In the genomic region with DNA sequence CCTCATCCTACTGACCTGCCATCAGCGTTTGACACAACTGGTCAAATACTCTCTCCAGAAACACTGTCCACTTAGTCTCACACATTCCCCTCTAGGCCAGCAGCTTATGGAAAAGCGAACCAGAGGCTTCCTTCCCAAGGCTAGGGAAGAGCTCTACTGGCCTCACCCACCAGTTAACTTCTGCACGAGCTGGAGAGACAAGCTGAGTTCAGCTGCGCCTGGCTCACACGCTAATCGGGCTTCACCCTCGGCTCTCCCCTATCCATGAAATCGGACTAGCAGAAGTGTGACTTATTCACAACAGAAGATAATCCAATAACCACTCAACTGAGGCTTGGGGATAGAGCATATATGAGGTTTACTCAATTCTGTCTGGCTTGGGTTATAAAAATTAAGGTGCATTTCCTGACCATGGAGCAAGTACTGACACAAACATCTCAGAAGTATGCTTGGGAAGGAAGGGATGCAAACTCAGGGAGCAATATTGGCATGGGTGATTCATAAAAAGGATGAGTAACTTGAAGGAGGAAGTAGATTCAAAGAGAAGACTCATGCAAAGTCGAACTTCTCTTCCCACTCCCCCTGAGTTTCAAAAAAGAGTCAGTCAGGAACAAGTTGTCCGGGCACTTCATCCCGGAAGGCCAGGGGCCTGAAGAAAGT, we compare ENCODE assay signal across 11 cellular contexts.
DNase-seq lines count a peak whose midpoint lies in the region; ATAC-seq and TF ChIP-seq lines count a peak whose summit lies in the region.
"Had no signal": no experiment of that assay in that cellular context is flagged by ENCODE, and none has a peak within 500 bp of the region (broad histone marks: within the 10 kb centered on the region; RNA-seq: fewer than 3 reads in every experiment).

No MANE protein-coding gene starts in this region.

- H3K27ac ChIP-seq in RWPE2 (ENCODE audit: poor library complexity, severe bottlenecking), result peak overlapping the region; percentile 80
- peak overlapping the region; percentile 53 for H3K27ac ChIP-seq in fibroblast of lung (ENCODE audit: insufficient read depth, low read length)
- H3K27ac ChIP-seq in coronary artery, result no peak overlapping the region
- no peak overlapping the region for H3K27ac ChIP-seq in CD8-positive, alpha-beta memory T cell (ENCODE audit: low read depth, low read length)
- H3K27ac ChIP-seq: 22Rv1 had no signal

- H3K4me1 ChIP-seq in RWPE2 (ENCODE audit: insufficient read depth, poor library complexity, severe bottlenecking), result peaks cover 47% of the 10 kb centered on the region
- peaks cover 10% of the 10 kb centered on the region for H3K4me1 ChIP-seq in fibroblast of lung (ENCODE audit: control insufficient read depth, extremely low read depth, insufficient read depth, low read length)
- H3K4me1 ChIP-seq in skeletal muscle satellite cell (ENCODE audit: control insufficient read depth, insufficient read depth, low read length), result peaks cover 44% of the 10 kb centered on the region
- H3K4me1 ChIP-seq in CD8-positive, alpha-beta memory T cell (ENCODE audit: insufficient read depth, low read length), result no peaks in the 10 kb centered on the region

- H3K4me2 ChIP-seq in fibroblast of lung (ENCODE audit: extremely low read depth, insufficient read depth, low read length), result no peak overlapping the region
- peak overlapping the region; percentile 73 for H3K4me2 ChIP-seq in skeletal muscle satellite cell (ENCODE audit: low read length)

- H3K4me1 Mint-ChIP-seq in CD8-positive, alpha-beta memory T cell, result peaks cover 17 to 30% (median 18%) of the 10 kb centered on the region in 3 donors

- DNase-seq in NOMO-1 (lab: John Stamatoyannopoulos, UW; ENCODE audit: unreplicated experiment in 2 of 2) (peak; percentile 16 to 71), NOMO-1 treated with dmso at 0.1 percent for 144 hours (lab: John Stamatoyannopoulos, UW; ENCODE audit: unreplicated experiment) (no peak), RWPE2 (ENCODE audit: low spot score) (no peak), fibroblast of lung (ENCODE audit: low read depth in 2 of 2) (peak; percentile 29 to 88), coronary artery (ENCODE audit: low spot score) (no peak), NK-92 (lab: John Stamatoyannopoulos, UW; ENCODE audit: unreplicated experiment) (no peak)
- no peak for DNase-seq in CD8-positive, alpha-beta memory T cell
- DNase-seq: activated CD4-positive, CD25-positive, alpha-beta regulatory T cell; nucleus accumbens had no signal

- CTCF ChIA-PET in CD8-positive, alpha-beta memory T cell (lab: Charles Lee), result no interaction called here

- H3K9me3 ChIP-seq in RWPE2 (ENCODE audit: severe bottlenecking), result no peaks in the 10 kb centered on the region
- no peaks in the 10 kb centered on the region for H3K9me3 ChIP-seq in fibroblast of lung (ENCODE audit: control insufficient read depth, insufficient read depth, low read depth, low read length)
- H3K9me3 ChIP-seq in skeletal muscle satellite cell (replicated peaks; ENCODE audit: low read length), result no peaks in the 10 kb centered on the region
- H3K9me3 ChIP-seq in CD8-positive, alpha-beta memory T cell (ENCODE audit: low read length), result no peaks in the 10 kb centered on the region

- no peaks in the 10 kb centered on the region for H4K20me1 ChIP-seq in fibroblast of lung (ENCODE audit: control insufficient read depth, extremely low read depth, insufficient read depth, low read length)

- H3K9me3 Mint-ChIP-seq in CD8-positive, alpha-beta memory T cell, result no peaks in the 10 kb centered on the region

- H3K36me3 ChIP-seq in RWPE2 (ENCODE audit: low read depth) (no peaks in the 10 kb centered on the region), fibroblast of lung (ENCODE audit: control insufficient read depth, insufficient read depth, low read length) (no peaks in the 10 kb centered on the region), skeletal muscle satellite cell (ENCODE audit: insufficient read depth, low read length) (no peaks in the 10 kb centered on the region)
- no peaks in the 10 kb centered on the region for H3K36me3 ChIP-seq in CD8-positive, alpha-beta memory T cell (ENCODE audit: insufficient read depth, low read length)

- H3K27me3 ChIP-seq in RWPE2 (ENCODE audit: insufficient read depth, poor library complexity, severe bottlenecking) (no peaks in the 10 kb centered on the region), fibroblast of lung (ENCODE audit: control insufficient read depth, insufficient read depth, low read length) (no peaks in the 10 kb centered on the region), skeletal muscle satellite cell (ENCODE audit: control insufficient read depth, insufficient read depth, low read length) (no peaks in the 10 kb centered on the region)
- H3K27me3 ChIP-seq in CD8-positive, alpha-beta memory T cell (ENCODE audit: insufficient read depth, low read length, poor library complexity, severe bottlenecking), result no peaks in the 10 kb centered on the region

- no peak overlapping the region for H3K4me3 Mint-ChIP-seq in CD8-positive, alpha-beta memory T cell

- peaks cover 0 to 3% (median 0%) of the 10 kb centered on the region in 3 donors for H3K36me3 Mint-ChIP-seq in CD8-positive, alpha-beta memory T cell

- H3K27ac Mint-ChIP-seq in CD8-positive, alpha-beta memory T cell, result peak overlapping the region in 2 of 8 donors; percentile 16 to 42

- POLR2A ChIA-PET in CD8-positive, alpha-beta memory T cell (lab: Charles Lee), result no interaction called here

- no peak overlapping the region for H2AFZ ChIP-seq in fibroblast of lung (ENCODE audit: low read length)

- TF ChIP-seq CTCF in RWPE2 (IDR thresholded peaks at IDR 0.05; ENCODE audit: poor library complexity, severe bottlenecking), result no peak
- no peak for TF ChIP-seq CTCF in fibroblast of lung (conservative IDR thresholded peaks at IDR 0.05 in 1 of 2, IDR thresholded peaks at IDR 0.05 in 1 of 2; ENCODE audit: low read depth in 1 of 2, low read length in 2 of 2)
- no peak for TF ChIP-seq CTCF in coronary artery (IDR thresholded peaks at IDR 0.05)

- ATAC-seq in RWPE2 (ENCODE audit: low read depth), result peak; percentile 91

- H3K79me2 ChIP-seq in fibroblast of lung (ENCODE audit: control insufficient read depth, insufficient read depth, low read length), result peaks cover 5% of the 10 kb centered on the region

- no peak overlapping the region for H3K4me3 ChIP-seq in RWPE2 (ENCODE audit: severe bottlenecking)
- no peak overlapping the region for H3K4me3 ChIP-seq in fibroblast of lung (replicated peaks in 1 of 4; ENCODE audit: control extremely low read depth in 1 of 4, insufficient read depth in 1 of 4, low read depth in 3 of 4, low read length in 4 of 4)
- H3K4me3 ChIP-seq in skeletal muscle satellite cell (ENCODE audit: low read length), result peak overlapping the region; percentile 49
- no peak overlapping the region for H3K4me3 ChIP-seq in coronary artery
- no peak overlapping the region for H3K4me3 ChIP-seq in CD8-positive, alpha-beta memory T cell (ENCODE audit: low read length)

- H3K9ac ChIP-seq in fibroblast of lung (ENCODE audit: insufficient read depth, low read length) (no peak overlapping the region), skeletal muscle satellite cell (ENCODE audit: low read depth, low read length) (peak overlapping the region; percentile 59)

- H3K27me3 Mint-ChIP-seq in CD8-positive, alpha-beta memory T cell, result no peaks in the 10 kb centered on the region

Comparison
In these comparisons a context has a peak if more than half of its experiments do, and no peak if none do; other contexts are left out.
1. DNase-seq: peak in NOMO-1 (2 of 2) and fibroblast of lung (2 of 2); none in NOMO-1 treated with dmso at 0.1 percent for 144 hours (single experiment), RWPE2 (single experiment), coronary artery (single experiment), NK-92 (single experiment) and CD8-positive, alpha-beta memory T cell (0 of 5).
2. H3K27ac ChIP-seq: peak in RWPE2 (single experiment) and fibroblast of lung (single experiment); none in coronary artery (0 of 2) and CD8-positive, alpha-beta memory T cell (single experiment).